8 cellular contexts compared by ENCODE assay signal in genomic region chr1:241640149-241640866, GRCh38. TPM values are rescaled to one million over a fixed set of nuclear protein-coding genes. Genes with fewer than 3 reads are reported as not detected.
A peak's percentile ranks its signal among the peaks of the same experiment; 100 is the strongest.
DNase-seq lines count a peak whose midpoint lies in the region; ATAC-seq and TF ChIP-seq lines count a peak whose summit lies in the region.

A gene with protein sequence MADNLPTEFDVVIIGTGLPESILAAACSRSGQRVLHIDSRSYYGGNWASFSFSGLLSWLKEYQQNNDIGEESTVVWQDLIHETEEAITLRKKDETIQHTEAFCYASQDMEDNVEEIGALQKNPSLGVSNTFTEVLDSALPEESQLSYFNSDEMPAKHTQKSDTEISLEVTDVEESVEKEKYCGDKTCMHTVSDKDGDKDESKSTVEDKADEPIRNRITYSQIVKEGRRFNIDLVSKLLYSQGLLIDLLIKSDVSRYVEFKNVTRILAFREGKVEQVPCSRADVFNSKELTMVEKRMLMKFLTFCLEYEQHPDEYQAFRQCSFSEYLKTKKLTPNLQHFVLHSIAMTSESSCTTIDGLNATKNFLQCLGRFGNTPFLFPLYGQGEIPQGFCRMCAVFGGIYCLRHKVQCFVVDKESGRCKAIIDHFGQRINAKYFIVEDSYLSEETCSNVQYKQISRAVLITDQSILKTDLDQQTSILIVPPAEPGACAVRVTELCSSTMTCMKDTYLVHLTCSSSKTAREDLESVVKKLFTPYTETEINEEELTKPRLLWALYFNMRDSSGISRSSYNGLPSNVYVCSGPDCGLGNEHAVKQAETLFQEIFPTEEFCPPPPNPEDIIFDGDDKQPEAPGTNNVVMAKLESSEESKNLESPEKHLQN (minus strand): TSS chr1:241640369. CDS start chr1:241635766, 4,603 bp downstream.
OPN3 (minus strand) TSS chr1:241640369; CDS start chr1:241640254, 115 bp downstream.

- peak within 1 kb of the TSS; percentile 83 for H3K27ac Mint-ChIP-seq in activated CD4-positive, alpha-beta T cell treated with anti-CD3 and anti-CD28 coated beads for 36 hours

- intact Hi-C loops in activated CD4-positive, alpha-beta T cell treated with anti-CD3 and anti-CD28 coated beads for 36 hours (cut with DNase I, micrococcal nuclease) = loop anchor here (1.0 to 5.0 kb wide), 6 partner anchors 37 to 1616 kb away; partner anchors contain the start of genes EXO1 (in 2 of the 2), FH (in 2 of the 2) and SDCCAG8 (in 1 of the 2)
- intact Hi-C loops in left colon (cut with DNase I, micrococcal nuclease) = no loop called here

- H3K4me1 Mint-ChIP-seq in activated CD4-positive, alpha-beta T cell treated with anti-CD3 and anti-CD28 coated beads for 36 hours = peaks cover 42% of the 10 kb centered on the region

- DNase-seq in AML-193 (lab: John Stamatoyannopoulos, UW) (peak; percentile 83 to 85), NCI-H510A (lab: John Stamatoyannopoulos, UW) (peak; percentile 86), left colon (peak; percentile 92 to 97)
- peak; percentile 96 for DNase-seq in activated CD4-positive, alpha-beta T cell treated with anti-CD3 and anti-CD28 coated beads for 36 hours
- DNase-seq in stimulated activated CD4-positive, alpha-beta T cell treated with anti-CD3 and anti-CD28 coated beads, Interleukin-1b, Interleukin-23, amount 100 ng/mL, for 4 hours (ENCODE audit: low read depth in 2 of 2) = peak; percentile 88 to 98

- CTCF ChIA-PET in activated CD4-positive, alpha-beta T cell treated with anti-CD3 and anti-CD28 coated beads for 36 hours (lab: Charles Lee) = interaction anchor here (0.9 to 1.5 kb wide), 4 partner anchors 11 to 203 kb away, joined by 3 to 7 read pairs (median 3); no protein-coding TSS in a partner anchor

- H3K4me3 Mint-ChIP-seq in activated CD4-positive, alpha-beta T cell treated with anti-CD3 and anti-CD28 coated beads for 36 hours = peak within 1 kb of the TSS; percentile 77

- H3K27me3 Mint-ChIP-seq in activated CD4-positive, alpha-beta T cell treated with anti-CD3 and anti-CD28 coated beads for 36 hours = no peaks in the 10 kb centered on the region

- peaks cover 8% of the 10 kb centered on the region for H3K9me3 Mint-ChIP-seq in activated CD4-positive, alpha-beta T cell treated with anti-CD3 and anti-CD28 coated beads for 36 hours (ENCODE audit: low read depth)

- POLR2A ChIA-PET in activated CD4-positive, alpha-beta T cell treated with anti-CD3 and anti-CD28 coated beads for 36 hours (lab: Charles Lee) = interaction anchor here (0.7 to 0.9 kb wide), 2 partner anchors 84 to 207 kb away, joined by 3 read pairs; partner anchors contain the start of gene EXO1

- peaks cover 20% of the 10 kb centered on the region for H3K36me3 Mint-ChIP-seq in activated CD4-positive, alpha-beta T cell treated with anti-CD3 and anti-CD28 coated beads for 36 hours (ENCODE audit: low read depth)

- TF ChIP-seq POLR2A in GM19099 (IDR thresholded peaks at IDR 0.05; ENCODE audit: extremely low read depth, insufficient read length, low read depth) = peak; percentile 93

- peak; percentile 88 for ATAC-seq in HG03354 (IDR thresholded peaks at IDR 0.05; ENCODE audit: poor library complexity, severe bottlenecking, unreplicated experiment)
- ATAC-seq in activated CD4-positive, alpha-beta T cell treated with anti-CD3 and anti-CD28 coated beads for 36 hours = peak; percentile 97
- peak; percentile 92 for ATAC-seq in left colon

- peak within 1 kb of the TSS; percentile 81 for H3K27ac ChIP-seq in cingulate gyrus (ENCODE audit: low read depth, low read length)

RNA-seq across cellular contexts. Expression of the first gene that starts in this region (rescaled TPM):
- 10 to 100 TPM; 13.4 to 16.5 TPM for total RNA-seq in activated CD4-positive, alpha-beta T cell treated with anti-CD3 and anti-CD28 coated beads for 36 hours
- total RNA-seq in left colon = 1 to 10 TPM; 7.4 to 9.3 TPM

RNA-seq across cellular contexts. Expression of gene OPN3, which starts in this region (rescaled TPM):
- total RNA-seq in activated CD4-positive, alpha-beta T cell treated with anti-CD3 and anti-CD28 coated beads for 36 hours = 10 to 100 TPM; 10.8 to 12.2 TPM
- 10 to 100 TPM; 27.1 to 61.0 TPM for total RNA-seq in left colon

Comparison
In these comparisons a context has a peak if more than half of its experiments do, and no peak if none do; other contexts are left out.
1. Peak in every context shown above with its lines: DNase-seq, ATAC-seq and H3K27ac ChIP-seq.
2. intact Hi-C loops: an anchor here in activated CD4-positive, alpha-beta T cell treated with anti-CD3 and anti-CD28 coated beads for 36 hours (1.0 to 5.0 kb wide); none called in left colon.